ENCODE assay signal across 14 cellular contexts in the genomic region with DNA sequence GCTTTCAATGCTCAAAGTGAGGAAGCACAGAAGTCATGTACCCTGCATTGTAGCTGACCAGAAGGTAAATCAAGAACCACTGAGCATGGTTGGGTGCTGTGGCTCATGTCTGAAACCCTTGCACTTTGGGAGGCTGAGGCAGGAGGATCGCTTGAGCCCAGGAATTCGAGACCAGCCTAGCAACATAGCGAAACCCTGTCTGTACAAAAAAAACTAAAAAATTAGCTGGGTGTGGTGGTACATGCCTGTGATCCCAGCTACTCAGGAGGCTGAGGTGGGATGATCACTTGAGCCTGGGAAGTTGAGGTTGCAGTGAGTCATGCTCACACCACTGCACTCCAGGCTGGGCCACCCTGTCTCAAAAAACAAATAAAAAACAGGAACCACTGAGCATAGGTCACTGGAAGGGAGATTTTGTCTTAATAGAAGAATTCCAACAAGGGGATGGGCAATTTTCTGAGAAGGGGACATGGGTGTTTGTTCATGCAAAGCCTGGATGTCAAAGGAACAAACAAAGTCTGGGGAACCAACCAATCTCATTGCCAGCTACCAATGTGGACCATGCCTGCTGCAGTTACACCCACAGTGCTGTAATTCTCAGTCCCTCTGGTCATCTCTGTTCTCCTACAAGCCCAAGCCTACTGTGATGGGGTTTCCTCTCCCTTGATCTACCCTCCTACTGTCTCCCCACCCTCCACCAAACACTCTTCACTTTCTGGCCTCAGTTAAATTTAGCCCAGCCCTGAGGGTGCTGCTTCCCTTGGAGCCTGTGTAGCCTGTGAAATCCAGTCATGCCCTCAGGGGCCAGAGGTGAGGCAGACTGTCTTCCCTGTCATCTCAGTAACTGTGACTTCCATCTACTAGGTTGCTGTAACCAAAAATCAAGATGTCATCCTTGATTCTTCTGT. TPM values are rescaled to one million over a fixed set of nuclear protein-coding genes. Genes with fewer than 3 reads are reported as not detected.
A peak's percentile ranks its signal among the peaks of the same experiment; 100 is the strongest.
DNase-seq lines count a peak whose midpoint lies in the region; ATAC-seq, FAIRE-seq and TF ChIP-seq lines count a peak whose summit lies in the region.
"Had no signal": no experiment of that assay in that cellular context is flagged by ENCODE, and none has a peak within 500 bp of the region (broad histone marks: within the 10 kb centered on the region; RNA-seq: fewer than 3 reads in every experiment).

No MANE protein-coding gene starts in this region.

- POLR2A ChIA-PET in HEK293 (lab: Yijun Ruan, JAX): interaction anchor here (1.3 kb wide), 1 partner anchor 23 kb away, joined by 7 read pairs; no protein-coding TSS in a partner anchor

- peaks cover 7 to 21% of the 10 kb centered on the region in 2 donors for H3K27me3 Mint-ChIP-seq in stimulated activated naive B cell treated with anti-CD40 and anti-IgM and Interleukin-4, amounts not matched to agents 10 μg/mL and 1 μg/mL and 100 μg/mL, for 72 hours
- H3K27me3 Mint-ChIP-seq in activated CD8-positive, alpha-beta memory T cell treated with anti-CD3 and anti-CD28 coated beads, Interleukin-2, amount 10 ng/mL, durations not matched to agents 7 days and 5 days: peaks cover 10% of the 10 kb centered on the region

- H3K9me3 Mint-ChIP-seq in stimulated activated naive B cell treated with anti-CD40 and anti-IgM and Interleukin-4, amounts not matched to agents 10 μg/mL and 1 μg/mL and 100 μg/mL, for 72 hours: no peaks in the 10 kb centered on the region
- no peaks in the 10 kb centered on the region for H3K9me3 Mint-ChIP-seq in activated CD8-positive, alpha-beta memory T cell treated with anti-CD3 and anti-CD28 coated beads, Interleukin-2, amount 10 ng/mL, durations not matched to agents 7 days and 5 days (ENCODE audit: low read depth)
- H3K9me3 Mint-ChIP-seq: activated naive CD8-positive, alpha-beta T cell treated with anti-CD3 and anti-CD28 coated beads, Interleukin-2, amount 10 ng/mL, durations not matched to agents 7 days and 5 days had no signal

- H3K4me3 ChIP-seq in HEK293 (ENCODE audit: low read depth, low read length) (no peak overlapping the region), fibroblast of mammary gland (ENCODE audit: control insufficient read depth, low read depth, low read length) (no peak overlapping the region)
- H3K4me3 ChIP-seq: prostate gland had no signal

- TF ChIP-seq CTCF in HEK293 (tag by site-specific recombination; IDR thresholded peaks at IDR 0.05) (no peak), fibroblast of mammary gland (conservative IDR thresholded peaks at IDR 0.05; ENCODE audit: control insufficient read depth, insufficient read depth, low read depth, low read length) (no peak)

- FAIRE-seq in GM12891 (lab: Jason Lieb, UNC): no peak
- FAIRE-seq: islet of Langerhans had no signal

- no peak for ATAC-seq in stimulated activated naive B cell treated with anti-CD40 and anti-IgM and Interleukin-4, amounts not matched to agents 10 μg/mL and 1 μg/mL and 100 μg/mL, for 72 hours (replicated peaks)
- no peak for ATAC-seq in activated CD8-positive, alpha-beta memory T cell treated with anti-CD3 and anti-CD28 coated beads, Interleukin-2, amount 10 ng/mL, durations not matched to agents 7 days and 5 days

- H3K9me3 ChIP-seq in HEK293 (ENCODE audit: control insufficient read depth, insufficient read depth, low read depth, low read length): no peaks in the 10 kb centered on the region
- H3K9me3 ChIP-seq: prostate gland had no signal

- peaks cover 0 to 2% of the 10 kb centered on the region in 2 donors for H3K4me1 Mint-ChIP-seq in stimulated activated naive B cell treated with anti-CD40 and anti-IgM and Interleukin-4, amounts not matched to agents 10 μg/mL and 1 μg/mL and 100 μg/mL, for 72 hours
- no peaks in the 10 kb centered on the region for H3K4me1 Mint-ChIP-seq in activated CD8-positive, alpha-beta memory T cell treated with anti-CD3 and anti-CD28 coated beads, Interleukin-2, amount 10 ng/mL, durations not matched to agents 7 days and 5 days
- H3K4me1 Mint-ChIP-seq: activated naive CD8-positive, alpha-beta T cell treated with anti-CD3 and anti-CD28 coated beads, Interleukin-2, amount 10 ng/mL, durations not matched to agents 7 days and 5 days had no signal

- DNase-seq in RPMI7951 (ENCODE audit: low read depth) (peak; percentile 53), fibroblast of mammary gland (ENCODE audit: low read depth) (peak; percentile 61), NCI-H748 (lab: John Stamatoyannopoulos, UW; ENCODE audit: unreplicated experiment) (no peak), GM12891 (ENCODE audit: insufficient read length, low spot score) (no peak), COLO829 (ENCODE audit: low spot score) (no peak)
- no peak for DNase-seq in stimulated activated naive B cell treated with anti-CD40 and anti-IgM and Interleukin-4, amounts not matched to agents 10 μg/mL and 1 μg/mL and 100 μg/mL, for 72 hours
- DNase-seq in activated CD8-positive, alpha-beta memory T cell treated with anti-CD3 and anti-CD28 coated beads, Interleukin-2, amount 10 ng/mL, durations not matched to agents 7 days and 5 days: no peak
- DNase-seq: activated CD4-positive, alpha-beta T cell treated with anti-CD3 and anti-CD28 coated beads, Interleukin-2, amount 50 U/mL, for 4 hours; activated naive CD8-positive, alpha-beta T cell treated with anti-CD3 and anti-CD28 coated beads, Interleukin-2, amount 10 ng/mL, durations not matched to agents 7 days and 5 days; DND-41; NCI-H187 treated with DMSO at 0.1 percent for 48 hours had no signal

- no peak for TF ChIP-seq POLR2A in GM12891 (IDR thresholded peaks at IDR 0.05; ENCODE audit: low read depth, low read length)

- peak overlapping the region; percentile 71 for H3K27ac Mint-ChIP-seq in stimulated activated naive B cell treated with anti-CD40 and anti-IgM and Interleukin-4, amounts not matched to agents 10 μg/mL and 1 μg/mL and 100 μg/mL, for 72 hours
- no peak overlapping the region for H3K27ac Mint-ChIP-seq in activated CD8-positive, alpha-beta memory T cell treated with anti-CD3 and anti-CD28 coated beads, Interleukin-2, amount 10 ng/mL, durations not matched to agents 7 days and 5 days
- H3K27ac Mint-ChIP-seq: activated naive CD8-positive, alpha-beta T cell treated with anti-CD3 and anti-CD28 coated beads, Interleukin-2, amount 10 ng/mL, durations not matched to agents 7 days and 5 days had no signal

- no peak overlapping the region for H3K27ac ChIP-seq in HEK293 (ENCODE audit: extremely low read depth, low read depth, low read length)

- no peaks in the 10 kb centered on the region for H3K36me3 Mint-ChIP-seq in stimulated activated naive B cell treated with anti-CD40 and anti-IgM and Interleukin-4, amounts not matched to agents 10 μg/mL and 1 μg/mL and 100 μg/mL, for 72 hours
- H3K36me3 Mint-ChIP-seq in activated CD8-positive, alpha-beta memory T cell treated with anti-CD3 and anti-CD28 coated beads, Interleukin-2, amount 10 ng/mL, durations not matched to agents 7 days and 5 days: no peaks in the 10 kb centered on the region
- H3K36me3 Mint-ChIP-seq: activated naive CD8-positive, alpha-beta T cell treated with anti-CD3 and anti-CD28 coated beads, Interleukin-2, amount 10 ng/mL, durations not matched to agents 7 days and 5 days had no signal

- H3K4me1 ChIP-seq in HEK293 (ENCODE audit: control insufficient read depth, insufficient read depth, low read length): peaks cover 7% of the 10 kb centered on the region; the same call in 1 of the 2 replicates

- CTCF ChIA-PET in HEK293 (lab: Yijun Ruan, JAX): interaction anchor here (0.6 to 2.1 kb wide), 2 partner anchors 10 to 32 kb away, joined by 4 read pairs; no protein-coding TSS in a partner anchor
- CTCF ChIA-PET in activated CD8-positive, alpha-beta memory T cell treated with anti-CD3 and anti-CD28 coated beads, Interleukin-2, amount 10 ng/mL, durations not matched to agents 7 days and 5 days (lab: Charles Lee): no interaction called here

- H3K4me3 Mint-ChIP-seq in stimulated activated naive B cell treated with anti-CD40 and anti-IgM and Interleukin-4, amounts not matched to agents 10 μg/mL and 1 μg/mL and 100 μg/mL, for 72 hours: no peak overlapping the region
- H3K4me3 Mint-ChIP-seq in activated CD8-positive, alpha-beta memory T cell treated with anti-CD3 and anti-CD28 coated beads, Interleukin-2, amount 10 ng/mL, durations not matched to agents 7 days and 5 days: no peak overlapping the region
- H3K4me3 Mint-ChIP-seq: activated naive CD8-positive, alpha-beta T cell treated with anti-CD3 and anti-CD28 coated beads, Interleukin-2, amount 10 ng/mL, durations not matched to agents 7 days and 5 days had no signal

- no peaks in the 10 kb centered on the region for H3K36me3 ChIP-seq in HEK293 (ENCODE audit: control insufficient read depth in 2 of 2, insufficient read depth in 1 of 2, low read length in 2 of 2)
- H3K36me3 ChIP-seq: prostate gland had no signal

TF ChIP-seq in HEK293, 187 proteins besides CTCF, POLR2A, EP300 and RAD21 (continues in another document):
- TF ChIP-seq ZNF335 (tag by site-specific recombination; conservative IDR thresholded peaks at IDR 0.05) (no peak), ZNF423 (tag by site-specific recombination; IDR thresholded peaks at IDR 0.05) (no peak), ZNF23 (tag by site-specific recombination; IDR thresholded peaks at IDR 0.05; ENCODE audit: borderline replicate concordance) (no peak), ZNF548 (tag by site-specific recombination; IDR thresholded peaks at IDR 0.05) (no peak), HOXA7 (CRISPR knock-in tag; IDR thresholded peaks at IDR 0.05; ENCODE audit: borderline replicate concordance) (no peak), GLIS2 (tag by site-specific recombination; IDR thresholded peaks at IDR 0.05) (0 out of 2 replicates have a peak, but pooled peaks have one; percentile 13)

TF ChIP-seq in GM12891, 5 proteins besides CTCF, POLR2A, EP300 and RAD21:
- TF ChIP-seq POU2F2 (IDR thresholded peaks at IDR 0.05; ENCODE audit: low read depth, low read length) (no peak), PAX5 (IDR thresholded peaks at IDR 0.05; ENCODE audit: insufficient read depth, low read length, severe bottlenecking) (no peak), POLR2AphosphoS5 (IDR thresholded peaks at IDR 0.05; ENCODE audit: low read depth, low read length) (no peak), TAF1 (IDR thresholded peaks at IDR 0.05; ENCODE audit: low read depth, low read length) (no peak), SPI1 (IDR thresholded peaks at IDR 0.05; ENCODE audit: low read depth, low read length) (no peak)

RNA-seq across cellular contexts. Expression of gene ELF3, which starts 47.9 kb away (rescaled TPM):
- total RNA-seq in RPMI7951 (2014; rRNA removed; shearing (Covaris generic)): not detected in 2 replicates
- 0.18 TPM for polyA plus RNA-seq in GM12891 (2012; ENCODE audit: low read depth, missing spikeins)
- under 1 TPM; 0.16 to 0.79 TPM for total RNA-seq in activated CD8-positive, alpha-beta memory T cell treated with anti-CD3 and anti-CD28 coated beads, Interleukin-2, amount 10 ng/mL, durations not matched to agents 7 days and 5 days

Comparison
In these comparisons a context has a peak if more than half of its experiments do, and no peak if none do; other contexts are left out.
1. DNase-seq: peak in RPMI7951 (single experiment) and fibroblast of mammary gland (single experiment); none in stimulated activated naive B cell treated with anti-CD40 and anti-IgM and Interleukin-4, amounts not matched to agents 10 μg/mL and 1 μg/mL and 100 μg/mL, for 72 hours (single experiment), NCI-H748 (single experiment), GM12891 (single experiment), COLO829 (single experiment) and activated CD8-positive, alpha-beta memory T cell treated with anti-CD3 and anti-CD28 coated beads, Interleukin-2, amount 10 ng/mL, durations not matched to agents 7 days and 5 days (single experiment).